10 cellular contexts compared by ENCODE assay signal in the genomic region with DNA sequence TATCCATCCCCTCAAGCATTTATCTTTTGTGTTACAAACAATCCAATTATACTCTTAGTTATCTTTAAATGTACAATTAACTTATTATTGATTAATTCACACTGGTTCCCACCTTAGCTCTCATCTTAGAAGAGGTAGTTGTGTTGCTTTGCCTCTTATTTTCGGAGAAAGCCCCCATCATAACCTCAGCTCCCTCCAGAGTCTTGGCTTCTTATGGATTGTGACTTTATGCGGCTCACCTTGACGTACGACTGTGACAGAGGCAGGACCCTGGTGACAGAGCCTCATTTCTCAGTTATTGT.
DNase-seq lines count a peak whose midpoint lies in the region; ATAC-seq, FAIRE-seq and TF ChIP-seq lines count a peak whose summit lies in the region.
"Had no signal": no experiment of that assay in that cellular context is flagged by ENCODE, and none has a peak within 500 bp of the region (broad histone marks: within the 10 kb centered on the region; RNA-seq: fewer than 3 reads in every experiment).

No MANE protein-coding gene starts in this region.

- in situ Hi-C loops in K562 (cut with MboI): no loop called here

- H3K9me3 Mint-ChIP-seq in CD4-positive, CD25-positive, alpha-beta regulatory T cell: no peaks in the 10 kb centered on the region
- no peaks in the 10 kb centered on the region for H3K9me3 Mint-ChIP-seq in natural killer cell treated with Interleukin-12 subunit alpha and Interleukin-12 subunit beta and Interleukin-15 and Interleukin-18, amount 100 ng/mL, for 72 hours

- TF ChIP-seq CTCF in HL-60 (IDR thresholded peaks at IDR 0.05; ENCODE audit: insufficient read depth, low read length): no peak
- no peak for TF ChIP-seq CTCF in K562 (IDR thresholded peaks at IDR 0.05 in 2 of 3, conservative IDR thresholded peaks at IDR 0.05 in 1 of 3; ENCODE audit: insufficient read depth in 2 of 3, low read depth in 1 of 3, low read length in 3 of 3)

- TF ChIP-seq EP300 in K562 (IDR thresholded peaks at IDR 0.05; ENCODE audit: low read length): no peak

- POLR2A ChIA-PET in K562 (lab: Yijun Ruan, JAX): interaction anchor here (0.6 to 1.2 kb wide), 7 partner anchors 8 to 415 kb away, joined by 3 to 5 read pairs (median 3); no protein-coding TSS in a partner anchor

- H3K4me2 ChIP-seq in K562 (ENCODE audit: insufficient read depth, low read length): peak overlapping the region; percentile 60

- CTCF ChIA-PET in K562 (lab: Yijun Ruan, JAX; ENCODE audit: low intra/inter-chr PET ratio): no interaction called here

- peak overlapping the region; percentile 64 for H3K4me3 ChIP-seq in CD4-positive, CD25-positive, alpha-beta regulatory T cell (ENCODE audit: low read depth, low read length)
- H3K4me3 ChIP-seq in HL-60 (replicated peaks; ENCODE audit: insufficient read depth, low read length) (no peak overlapping the region), K562 (no peak overlapping the region)
- H3K4me3 ChIP-seq: prostate gland had no signal

- intact Hi-C loops in K562 (cut with micrococcal nuclease): no loop called here

- H3K4me1 Mint-ChIP-seq in CD4-positive, CD25-positive, alpha-beta regulatory T cell: peaks cover 53 to 96% (median 69%) of the 10 kb centered on the region in 4 donors
- H3K4me1 Mint-ChIP-seq in natural killer cell treated with Interleukin-12 subunit alpha and Interleukin-12 subunit beta and Interleukin-15 and Interleukin-18, amount 100 ng/mL, for 72 hours (ENCODE audit: low read depth in 2 of 2): peaks cover 36 to 44% of the 10 kb centered on the region in 2 donors

- H4K20me1 ChIP-seq in K562 (replicated peaks; ENCODE audit: control insufficient read depth, insufficient read depth, low read length): peaks cover 4% of the 10 kb centered on the region

- peak; percentile 65; the same call in 1 of the 2 replicates for TF ChIP-seq POLR2A in K562 (conservative IDR thresholded peaks at IDR 0.05)

- H3K9me1 ChIP-seq in K562 (ENCODE audit: control insufficient read depth, insufficient read depth, low read length): peaks cover 4% of the 10 kb centered on the region

- H2AFZ ChIP-seq in K562 (ENCODE audit: low read depth, low read length): no peak overlapping the region

- peak overlapping the region; percentile 87 to 99 (median 92) for H3K27ac Mint-ChIP-seq in CD4-positive, CD25-positive, alpha-beta regulatory T cell
- H3K27ac Mint-ChIP-seq in natural killer cell treated with Interleukin-12 subunit alpha and Interleukin-12 subunit beta and Interleukin-15 and Interleukin-18, amount 100 ng/mL, for 72 hours: peak overlapping the region; percentile 59 to 65

- H3K9me3 ChIP-seq in CD4-positive, CD25-positive, alpha-beta regulatory T cell (ENCODE audit: control insufficient read depth in 2 of 2, low read length in 2 of 2): no peaks in the 10 kb centered on the region
- no peaks in the 10 kb centered on the region for H3K9me3 ChIP-seq in K562 (replicated peaks; ENCODE audit: control insufficient read depth, insufficient read depth, low read depth, low read length)
- H3K9me3 ChIP-seq: prostate gland had no signal

- FAIRE-seq in K562 (lab: Jason Lieb, UNC): no peak

- no peak for ATAC-seq in CD4-positive, CD25-positive, alpha-beta regulatory T cell (ENCODE audit: low read depth in 2 of 2)
- peak; percentile 29 for ATAC-seq in K562
- ATAC-seq in natural killer cell treated with Interleukin-12 subunit alpha and Interleukin-12 subunit beta and Interleukin-15 and Interleukin-18, amount 100 ng/mL, for 72 hours: no peak

- H3K36me3 Mint-ChIP-seq in CD4-positive, CD25-positive, alpha-beta regulatory T cell: peaks cover 5% of the 10 kb centered on the region
- no peaks in the 10 kb centered on the region for H3K36me3 Mint-ChIP-seq in natural killer cell treated with Interleukin-12 subunit alpha and Interleukin-12 subunit beta and Interleukin-15 and Interleukin-18, amount 100 ng/mL, for 72 hours

- peaks cover 82% of the 10 kb centered on the region for H3K4me1 ChIP-seq in CD4-positive, CD25-positive, alpha-beta regulatory T cell (ENCODE audit: control insufficient read depth, insufficient read depth, low read length, poor library complexity, severe bottlenecking)
- H3K4me1 ChIP-seq in K562 (replicated peaks in 1 of 2; ENCODE audit: control insufficient read depth in 2 of 2, insufficient read depth in 2 of 2, low read length in 2 of 2): peaks cover 15 to 76% of the 10 kb centered on the region in 2 experiments; a peak in 4 of 5 replicates
- H3K4me1 ChIP-seq: prostate gland had no signal

- H3K27ac ChIP-seq in CD4-positive, CD25-positive, alpha-beta regulatory T cell (ENCODE audit: insufficient read depth, low read length, poor library complexity, severe bottlenecking): peak overlapping the region; percentile 66
- H3K27ac ChIP-seq in HL-60 (replicated peaks): peak overlapping the region; percentile 67
- H3K27ac ChIP-seq in K562 (ENCODE audit: extremely low read depth, low read depth, low read length): peak overlapping the region; percentile 83
- H3K27ac ChIP-seq: prostate gland had no signal

- H3K9ac ChIP-seq in K562 (ENCODE audit: insufficient read depth in 1 of 2, low read depth in 2 of 2, low read length in 2 of 2): peak overlapping the region; percentile 29 to 42; a peak in 3 of 4 replicates

- no peaks in the 10 kb centered on the region for H3K27me3 ChIP-seq in CD4-positive, CD25-positive, alpha-beta regulatory T cell (ENCODE audit: control insufficient read depth, insufficient read depth, low read length)
- no peaks in the 10 kb centered on the region for H3K27me3 ChIP-seq in HL-60 (ENCODE audit: insufficient read depth, poor library complexity, severe bottlenecking)
- H3K27me3 ChIP-seq in K562 (ENCODE audit: control insufficient read depth in 2 of 2, insufficient read depth in 2 of 2, low read length in 2 of 2): no peaks in the 10 kb centered on the region

- no peak for TF ChIP-seq RAD21 in K562 (CRISPR knock-in tag; conservative IDR thresholded peaks at IDR 0.05 in 1 of 2, IDR thresholded peaks at IDR 0.05 in 1 of 2)

- peak overlapping the region; percentile 24 to 69 (median 62) for H3K4me3 Mint-ChIP-seq in CD4-positive, CD25-positive, alpha-beta regulatory T cell
- H3K4me3 Mint-ChIP-seq in natural killer cell treated with Interleukin-12 subunit alpha and Interleukin-12 subunit beta and Interleukin-15 and Interleukin-18, amount 100 ng/mL, for 72 hours: peak overlapping the region; percentile 19

- peaks cover 76% of the 10 kb centered on the region for H3K79me2 ChIP-seq in K562 (ENCODE audit: control insufficient read depth, insufficient read depth, low read length)

- WGBS in K562 (ENCODE audit: insufficient coverage, low coverage, missing lambda C conversion rate): 21% methylated on average over 4 of the region's 4 CpGs

- no peak for DNase-seq in CD4-positive, CD25-positive, alpha-beta regulatory T cell
- DNase-seq in HL-60 (ENCODE audit: low read depth in 1 of 2, low spot score in 1 of 2) (no peak), K562 (ENCODE audit: extremely low read depth in 1 of 4, low spot score in 3 of 4) (no peak), NOMO-1 treated with dmso at 0.1 percent for 144 hours (lab: John Stamatoyannopoulos, UW; ENCODE audit: unreplicated experiment) (no peak), HCEC 1CT (no peak), iPS-NIHi7 (ENCODE audit: extremely low spot score) (no peak), HPDE6-E6E7 (ENCODE audit: extremely low spot score) (no peak)
- no peak for DNase-seq in natural killer cell treated with Interleukin-12 subunit alpha and Interleukin-12 subunit beta and Interleukin-15 and Interleukin-18, amount 100 ng/mL, for 72 hours (ENCODE audit: low spot score)
- DNase-seq: NCI-H2029 treated with DMSO at 0.1 percent for 48 hours had no signal

- no peaks in the 10 kb centered on the region for H3K36me3 ChIP-seq in CD4-positive, CD25-positive, alpha-beta regulatory T cell (ENCODE audit: control insufficient read depth, insufficient read depth, low read length)
- 0 out of 3 replicates have a peak, but pooled peaks cover 5% of the 10 kb centered on the region for H3K36me3 ChIP-seq in K562 (ENCODE audit: control insufficient read depth, insufficient read depth, low read length)
- H3K36me3 ChIP-seq: prostate gland had no signal

- BruUV-seq in K562 (replicated peaks; lab: Mats Ljungman, UMichigan): no TSS peak

- no peaks in the 10 kb centered on the region for H3K27me3 Mint-ChIP-seq in CD4-positive, CD25-positive, alpha-beta regulatory T cell
- peaks cover 0 to 3% of the 10 kb centered on the region in 2 donors for H3K27me3 Mint-ChIP-seq in natural killer cell treated with Interleukin-12 subunit alpha and Interleukin-12 subunit beta and Interleukin-15 and Interleukin-18, amount 100 ng/mL, for 72 hours

TF ChIP-seq in K562, 482 proteins besides CTCF, POLR2A, EP300 and RAD21 (continues in another document):
- TF ChIP-seq MYNN (IDR thresholded peaks at IDR 0.05) (peak; percentile 4; the same call in 1 of the 2 replicates), MYNN (CRISPR knock-in tag; IDR thresholded peaks at IDR 0.05) (no peak), POLR2AphosphoS5 (IDR thresholded peaks at IDR 0.05; ENCODE audit: control insufficient read depth, insufficient read depth, low read depth, low read length) (peak; percentile 62)
- TF ChIP-seq, protein P1, sequence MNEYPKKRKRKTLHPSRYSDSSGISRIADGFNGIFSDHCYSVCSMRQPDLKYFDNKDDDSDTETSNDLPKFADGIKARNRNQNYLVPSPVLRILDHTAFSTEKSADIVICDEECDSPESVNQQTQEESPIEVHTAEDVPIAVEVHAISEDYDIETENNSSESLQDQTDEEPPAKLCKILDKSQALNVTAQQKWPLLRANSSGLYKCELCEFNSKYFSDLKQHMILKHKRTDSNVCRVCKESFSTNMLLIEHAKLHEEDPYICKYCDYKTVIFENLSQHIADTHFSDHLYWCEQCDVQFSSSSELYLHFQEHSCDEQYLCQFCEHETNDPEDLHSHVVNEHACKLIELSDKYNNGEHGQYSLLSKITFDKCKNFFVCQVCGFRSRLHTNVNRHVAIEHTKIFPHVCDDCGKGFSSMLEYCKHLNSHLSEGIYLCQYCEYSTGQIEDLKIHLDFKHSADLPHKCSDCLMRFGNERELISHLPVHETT (CRISPR knock-in tag; conservative IDR thresholded peaks at IDR 0.05 in 1 of 2, IDR thresholded peaks at IDR 0.05 in 1 of 2): no peak
